In the genomic region with DNA sequence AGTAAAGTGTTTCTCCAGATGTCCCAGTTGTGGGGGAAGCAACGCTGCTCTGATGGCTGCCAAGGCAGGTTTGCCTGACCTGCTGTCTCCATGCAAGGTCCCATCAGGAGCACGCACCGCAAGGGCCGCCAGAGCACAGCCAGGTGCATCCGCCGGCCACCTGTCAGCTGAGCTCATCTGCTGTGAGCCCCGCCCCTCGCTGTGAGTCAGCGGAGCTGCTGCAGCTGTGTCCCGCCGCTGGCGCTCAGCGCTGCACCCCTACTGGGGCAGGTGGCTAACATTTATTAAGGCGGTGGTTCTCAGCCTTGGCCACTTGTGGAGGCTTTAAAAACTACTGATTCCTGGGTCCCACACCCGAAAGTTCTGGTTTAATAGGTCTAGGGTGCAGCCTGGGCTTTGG, we compare ENCODE assay signal across 8 cellular contexts.
DNase-seq lines count a peak whose midpoint lies in the region; ATAC-seq lines count a peak whose summit lies in the region.

No MANE protein-coding gene starts in this region.

- no peak overlapping the region for H3K4me3 Mint-ChIP-seq in CD8-positive, alpha-beta memory T cell
- H3K4me3 Mint-ChIP-seq in activated CD8-positive, alpha-beta T cell treated with anti-CD3 and anti-CD28 coated beads, Interleukin-2, amount 10 ng/mL, durations not matched to agents 7 days and 5 days = no peak overlapping the region

- H3K36me3 Mint-ChIP-seq in CD8-positive, alpha-beta memory T cell = peaks cover 0 to 13% (median 1%) of the 10 kb centered on the region in 3 donors
- no peaks in the 10 kb centered on the region for H3K36me3 Mint-ChIP-seq in activated CD8-positive, alpha-beta T cell treated with anti-CD3 and anti-CD28 coated beads, Interleukin-2, amount 10 ng/mL, durations not matched to agents 7 days and 5 days (ENCODE audit: low read depth)

- no peaks in the 10 kb centered on the region for H3K4me1 ChIP-seq in CD8-positive, alpha-beta memory T cell (ENCODE audit: insufficient read depth, low read length)

- no peak overlapping the region for H3K4me3 ChIP-seq in CD8-positive, alpha-beta memory T cell (ENCODE audit: low read length)

- POLR2A ChIA-PET in CD8-positive, alpha-beta memory T cell (lab: Charles Lee) = interaction anchor here (0.5 to 0.6 kb wide), 2 partner anchors 33 to 512 kb away, joined by 3 to 5 read pairs; a partner anchor contains a TSS
- POLR2A ChIA-PET in activated CD8-positive, alpha-beta T cell treated with anti-CD3 and anti-CD28 coated beads, Interleukin-2, amount 10 ng/mL, durations not matched to agents 7 days and 5 days (lab: Charles Lee) = no interaction called here

- no peaks in the 10 kb centered on the region for H3K9me3 ChIP-seq in CD8-positive, alpha-beta memory T cell (ENCODE audit: low read length)

- no peaks in the 10 kb centered on the region for H3K36me3 ChIP-seq in CD8-positive, alpha-beta memory T cell (ENCODE audit: insufficient read depth, low read length)

- peaks cover 0 to 12% (median 6%) of the 10 kb centered on the region in 3 donors for H3K4me1 Mint-ChIP-seq in CD8-positive, alpha-beta memory T cell
- no peaks in the 10 kb centered on the region for H3K4me1 Mint-ChIP-seq in activated CD8-positive, alpha-beta T cell treated with anti-CD3 and anti-CD28 coated beads, Interleukin-2, amount 10 ng/mL, durations not matched to agents 7 days and 5 days (ENCODE audit: low read depth)

- ATAC-seq in GM21825 (IDR thresholded peaks at IDR 0.05; ENCODE audit: unreplicated experiment) = peak; percentile 79
- peak; percentile 74 for ATAC-seq in activated CD8-positive, alpha-beta T cell treated with anti-CD3 and anti-CD28 coated beads, Interleukin-2, amount 10 ng/mL, durations not matched to agents 7 days and 5 days

- CTCF ChIA-PET in CD8-positive, alpha-beta memory T cell (lab: Charles Lee) = interaction anchor here (1.7 kb wide), 1 partner anchor 14 kb away, joined by 8 read pairs; no protein-coding TSS in a partner anchor
- CTCF ChIA-PET in activated CD8-positive, alpha-beta T cell treated with anti-CD3 and anti-CD28 coated beads, Interleukin-2, amount 10 ng/mL, durations not matched to agents 7 days and 5 days (lab: Charles Lee) = interaction anchor here (1.3 to 1.4 kb wide), 2 partner anchors 412 to 460 kb away, joined by 4 to 5 read pairs; no protein-coding TSS in a partner anchor

- peak in 4 of 5 donors; percentile 3 to 62 (median 14) for DNase-seq in CD8-positive, alpha-beta memory T cell
- DNase-seq in NCI-H2107 (lab: John Stamatoyannopoulos, UW) (peak; percentile 71), iPS DF 19.7 (ENCODE audit: low read depth, low spot score) (peak; percentile 76), SIG-M5 treated with dmso at 0.1 percent for 504 hours (lab: John Stamatoyannopoulos, UW; ENCODE audit: unreplicated experiment) (no peak), T1000 (lab: John Stamatoyannopoulos, UW) (no peak)
- DNase-seq in activated CD8-positive, alpha-beta T cell treated with anti-CD3 and anti-CD28 coated beads, Interleukin-2, amount 10 ng/mL, durations not matched to agents 7 days and 5 days = peak; percentile 47
- peak; percentile 31 to 36 for DNase-seq in stimulated activated CD4-positive, alpha-beta T cell treated with anti-CD3 and anti-CD28 coated beads, Interleukin-4, amount 100 ng/mL, for 4 hours

- no peaks in the 10 kb centered on the region for H3K27me3 ChIP-seq in CD8-positive, alpha-beta memory T cell (ENCODE audit: insufficient read depth, low read length, poor library complexity, severe bottlenecking)

- H3K27ac Mint-ChIP-seq in CD8-positive, alpha-beta memory T cell = no peak overlapping the region
- no peak overlapping the region for H3K27ac Mint-ChIP-seq in activated CD8-positive, alpha-beta T cell treated with anti-CD3 and anti-CD28 coated beads, Interleukin-2, amount 10 ng/mL, durations not matched to agents 7 days and 5 days

- no peaks in the 10 kb centered on the region for H3K9me3 Mint-ChIP-seq in CD8-positive, alpha-beta memory T cell
- H3K9me3 Mint-ChIP-seq in activated CD8-positive, alpha-beta T cell treated with anti-CD3 and anti-CD28 coated beads, Interleukin-2, amount 10 ng/mL, durations not matched to agents 7 days and 5 days (ENCODE audit: insufficient read depth) = no peaks in the 10 kb centered on the region

- peaks cover 0 to 4% of the 10 kb centered on the region in 2 donors for H3K27me3 Mint-ChIP-seq in CD8-positive, alpha-beta memory T cell
- H3K27me3 Mint-ChIP-seq in activated CD8-positive, alpha-beta T cell treated with anti-CD3 and anti-CD28 coated beads, Interleukin-2, amount 10 ng/mL, durations not matched to agents 7 days and 5 days (ENCODE audit: low read depth) = peaks cover 31% of the 10 kb centered on the region

- H3K27ac ChIP-seq in CD8-positive, alpha-beta memory T cell (ENCODE audit: low read depth, low read length) = no peak overlapping the region

Comparison
In these comparisons a context has a peak if more than half of its experiments do, and no peak if none do; other contexts are left out.
1. DNase-seq: peak in CD8-positive, alpha-beta memory T cell (4 of 5), NCI-H2107 (single experiment), activated CD8-positive, alpha-beta T cell treated with anti-CD3 and anti-CD28 coated beads, Interleukin-2, amount 10 ng/mL, durations not matched to agents 7 days and 5 days (single experiment), iPS DF 19.7 (single experiment) and stimulated activated CD4-positive, alpha-beta T cell treated with anti-CD3 and anti-CD28 coated beads, Interleukin-4, amount 100 ng/mL, for 4 hours (2 of 2); none in SIG-M5 treated with dmso at 0.1 percent for 504 hours (single experiment) and T1000 (single experiment).